In genomic region chr6:1328129-1328528, GRCh38 we compare ENCODE assay signal across 22 cellular contexts. TPM values are rescaled to one million over a fixed set of nuclear protein-coding genes. Genes with fewer than 3 reads are reported as not detected.
DNase-seq lines count a peak whose midpoint lies in the region; ATAC-seq, FAIRE-seq and TF ChIP-seq lines count a peak whose summit lies in the region.
"Had no signal": no experiment of that assay in that cellular context is flagged by ENCODE, and none has a peak within 500 bp of the region (broad histone marks: within the 10 kb centered on the region; RNA-seq: fewer than 3 reads in every experiment).

No MANE protein-coding gene starts in this region.

- H3K9me3 ChIP-seq in HepG2 (ENCODE audit: low read length) = peaks cover 16% of the 10 kb centered on the region; the same call in 1 of the 2 replicates
- H3K9me3 ChIP-seq in right lobe of liver = no peaks in the 10 kb centered on the region

- no peak overlapping the region for H3K4me3 ChIP-seq in HepG2 (replicated peaks in 1 of 3; ENCODE audit: insufficient read depth in 1 of 3, low read depth in 2 of 3, low read length in 3 of 3)
- no peak overlapping the region for H3K4me3 ChIP-seq in right lobe of liver
- no peak overlapping the region for H3K4me3 ChIP-seq in epithelial cell of esophagus (ENCODE audit: low read length)
- H3K4me3 ChIP-seq in dorsolateral prefrontal cortex = no peak overlapping the region
- H3K4me3 ChIP-seq: GM23248 had no signal

- WGBS in HepG2 (ENCODE audit: low lambda C conversion rate) = 73% methylated on average over 2 of the region's 2 CpGs
- 69% methylated on average over 2 of the region's 2 CpGs for WGBS in right lobe of liver (ENCODE audit: insufficient coverage, low coverage, low lambda C conversion rate, missing lambda C conversion rate)

- H3K79me2 ChIP-seq in HepG2 (ENCODE audit: insufficient read depth, low read length) = no peaks in the 10 kb centered on the region

- no TSS peak for BruUV-seq in HepG2 (replicated peaks; lab: Mats Ljungman, UMichigan)

- no peak overlapping the region for H3K4me2 ChIP-seq in HepG2 (ENCODE audit: low read depth, low read length)

- no peak overlapping the region for H3K9ac ChIP-seq in HepG2 (ENCODE audit: insufficient read depth, low read depth, low read length)
- H3K9ac ChIP-seq: GM23248 had no signal

- no peaks in the 10 kb centered on the region for H3K27me3 ChIP-seq in HepG2 (ENCODE audit: control insufficient read depth in 1 of 2, insufficient read depth in 2 of 2, low read length in 2 of 2)
- no peaks in the 10 kb centered on the region for H3K27me3 ChIP-seq in right lobe of liver
- H3K27me3 ChIP-seq in foreskin keratinocyte = no peaks in the 10 kb centered on the region
- peaks cover 0 to 15% (median 0%) of the 10 kb centered on the region in 45 donors for H3K27me3 ChIP-seq in dorsolateral prefrontal cortex

- DNase-seq in HepG2 (ENCODE audit: low spot score) (no peak), right lobe of liver (no peak), epithelial cell of esophagus (ENCODE audit: low read depth) (peak; percentile 33), foreskin keratinocyte (peak in 1 of 2 donors; percentile 61), germinal center (ENCODE audit: low spot score) (no peak), dorsolateral prefrontal cortex (no peak), OCI-M2 (lab: John Stamatoyannopoulos, UW; ENCODE audit: unreplicated experiment) (no peak)
- DNase-seq: 8988T; C1 segment of cervical spinal cord; Calu3; CD4-positive, alpha-beta memory T cell; COR-L47; DMS53; DMS79 treated with DMSO at 0.1 percent for 48 hours; GF-D8; H9 had no signal

- TF ChIP-seq EP300 in HepG2 (IDR thresholded peaks at IDR 0.05; ENCODE audit: low read depth in 2 of 2, low read length in 2 of 2) (no peak), HepG2 (CRISPR knock-in tag; IDR thresholded peaks at IDR 0.05; ENCODE audit: borderline replicate concordance) (no peak)

- CTCF ChIA-PET in HepG2 (lab: Yijun Ruan, JAX; ENCODE audit: low intra/inter-chr PET ratio, low total read pairs) = no interaction called here

- FAIRE-seq in HepG2 (lab: Jason Lieb, UNC) = no peak
- FAIRE-seq: GM12891, GM19239 had no signal

- H3K27ac ChIP-seq in HepG2 (ENCODE audit: extremely low read length, insufficient read depth, low read length) = no peak overlapping the region
- H3K27ac ChIP-seq in right lobe of liver = no peak overlapping the region
- H3K27ac ChIP-seq in foreskin keratinocyte = no peak overlapping the region
- no peak overlapping the region for H3K27ac ChIP-seq in dorsolateral prefrontal cortex
- H3K27ac ChIP-seq: GM23248 had no signal

- H3K4me1 ChIP-seq in HepG2 (ENCODE audit: insufficient read depth, low read length) (peaks cover 55% of the 10 kb centered on the region), right lobe of liver (peaks cover 0 to 19% (median 1%) of the 10 kb centered on the region in 4 donors), foreskin keratinocyte (peaks cover 24% of the 10 kb centered on the region)

- POLR2A ChIA-PET in HepG2 (lab: Yijun Ruan, JAX) = interaction anchor here (1.3 to 8.2 kb wide), 6 partner anchors 8 to 427 kb away, joined by 3 to 269 read pairs (median 19); partner anchors contain the start of gene FOXQ1

- intact Hi-C loops in HepG2 (cut with micrococcal nuclease; ENCODE audit: unreplicated experiment) (loop anchor here (5.0 kb wide), 1 partner anchor 271 kb away; no protein-coding TSS in a partner anchor), right lobe of liver (cut with DNase I) (no loop called here), dorsolateral prefrontal cortex (cut with DNase I) (no loop called here)

- TF ChIP-seq RAD21 in HepG2 (CRISPR knock-in tag; IDR thresholded peaks at IDR 0.05) = no peak

- in situ Hi-C loops in HepG2 (cut with HindIII; ENCODE audit: extremely low pct_ligation_motif_present, low pct_unique_long_range_greater_than_20kb) = no loop called here

- TF ChIP-seq CTCF in HepG2 (CRISPR knock-in tag; IDR thresholded peaks at IDR 0.05) (no peak), right lobe of liver (IDR thresholded peaks at IDR 0.05) (no peak), epithelial cell of esophagus (IDR thresholded peaks at IDR 0.05; ENCODE audit: insufficient read depth, low read depth, low read length, missing control alignments) (no peak), foreskin keratinocyte (conservative IDR thresholded peaks at IDR 0.05) (no peak), dorsolateral prefrontal cortex (IDR thresholded peaks at IDR 0.05 in 54 of 56, conservative IDR thresholded peaks at IDR 0.05 in 2 of 56; ENCODE audit: low read depth in 1 of 56, partially characterized antibody in 56 of 56) (no peak)

- TF ChIP-seq POLR2A in HepG2 (IDR thresholded peaks at IDR 0.05; ENCODE audit: insufficient read depth in 1 of 2, low read depth in 2 of 2, low read length in 2 of 2) = no peak
- no peak for TF ChIP-seq POLR2A in right lobe of liver (IDR thresholded peaks at IDR 0.05)

- H3K36me3 ChIP-seq in HepG2 (replicated peaks in 1 of 2; ENCODE audit: control insufficient read depth in 1 of 2, insufficient read depth in 2 of 2, low read length in 2 of 2) (no peaks in the 10 kb centered on the region), right lobe of liver (no peaks in the 10 kb centered on the region)

- ATAC-seq in HepG2 = no peak
- ATAC-seq in right lobe of liver = no peak
- peak; percentile 63 for ATAC-seq in foreskin keratinocyte
- ATAC-seq: HCT116 had no signal

- no peaks in the 10 kb centered on the region for H4K20me1 ChIP-seq in HepG2 (ENCODE audit: insufficient read depth, low read length)

- no peak overlapping the region for H2AFZ ChIP-seq in HepG2 (ENCODE audit: low read length)
- H2AFZ ChIP-seq: GM23248 had no signal

TF ChIP-seq in HepG2, 621 proteins besides CTCF, POLR2A, EP300 and RAD21:
- TF ChIP-seq MLX (CRISPR knock-in tag; IDR thresholded peaks at IDR 0.05) (no peak), SKI (IDR thresholded peaks at IDR 0.05; ENCODE audit: partially characterized antibody) (no peak), ZSCAN21 (CRISPR knock-in tag; IDR thresholded peaks at IDR 0.05; ENCODE audit: borderline replicate concordance) (no peak), SRSF1 (optimal IDR thresholded peaks at IDR 0.05; ENCODE audit: low read depth, low read length) (no peak), ZNF121 (CRISPR knock-in tag; IDR thresholded peaks at IDR 0.05) (0 out of 2 replicates have a peak, but pooled peaks have one; percentile 46)

RNA-seq across cellular contexts. Expression of gene FOXQ1, which starts 16.2 kb away (rescaled TPM):
- 39.2 and 39.8 TPM in 2 replicates for total RNA-seq in HepG2 (2016; rRNA removed; fragmentation: Illumina TruSeq; extraction: Trizol)
- 15.7 and 16.9 TPM in 2 replicates for total RNA-seq in HepG2 (2016; cell fraction: cytosol; rRNA removed; fragmentation: Illumina TruSeq; extraction: Trizol; ENCODE audit: low read depth)
- total RNA-seq in HepG2 (2016; cell fraction: insoluble cytoplasmic fraction; rRNA removed; fragmentation: Illumina TruSeq; extraction: Trizol) = 33.8 and 40.6 TPM in 2 replicates
- total RNA-seq in HepG2 (2016; cell fraction: membrane; rRNA removed; fragmentation: Illumina TruSeq; extraction: Trizol) = 48.5 and 52.3 TPM in 2 replicates
- 33.3 and 37.9 TPM in 2 replicates for total RNA-seq in HepG2 (2016; cell fraction: nucleus; rRNA removed; fragmentation: Illumina TruSeq; extraction: Trizol)
- polyA plus RNA-seq in HepG2 (2011; rRNA removed) = 25.3 and 35.2 TPM in 2 replicates
- 23.3 and 28.0 TPM in 2 replicates for polyA plus RNA-seq in HepG2 (2011; cell fraction: cytosol; rRNA removed)
- 24.4 and 38.2 TPM in 2 replicates for polyA plus RNA-seq in HepG2 (2011; cell fraction: nucleus; rRNA removed)
- polyA plus RNA-seq in HepG2 (2012) = 29.4 and 33.5 TPM in 2 replicates
- polyA plus RNA-seq in HepG2 (2016; cell fraction: cytosol; fragmentation: Illumina TruSeq; extraction: Trizol; ENCODE audit: low read depth) = 14.0 and 20.5 TPM in 2 replicates
- 80.2 and 86.7 TPM in 2 replicates for polyA plus RNA-seq in HepG2 (2016; cell fraction: insoluble cytoplasmic fraction; fragmentation: Illumina TruSeq; extraction: Trizol; ENCODE audit: low read depth)
- polyA plus RNA-seq in HepG2 (2016; cell fraction: membrane; fragmentation: Illumina TruSeq; extraction: Trizol; ENCODE audit: low read depth) = 44.4 and 57.9 TPM in 2 replicates
- polyA plus RNA-seq in HepG2 (2016; cell fraction: nucleus; fragmentation: Illumina TruSeq; extraction: Trizol; ENCODE audit: insufficient read depth, low read depth) = 69.2 and 74.9 TPM in 2 replicates
- 8.1 and 73.3 TPM in 2 replicates for polyA minus RNA-seq in HepG2 (2011; rRNA and poly(A)+ RNA removed; ENCODE audit: low replicate concordance)
- 46.4 and 59.0 TPM in 2 replicates for polyA minus RNA-seq in HepG2 (2011; cell fraction: cytosol; rRNA and poly(A)+ RNA removed)
- 48.1 and 66.8 TPM in 2 replicates for polyA minus RNA-seq in HepG2 (2011; cell fraction: nucleus; rRNA and poly(A)+ RNA removed)
- total RNA-seq in right lobe of liver = 1 to 10 TPM in 1 of 6 experiments, under 1 TPM in 5; 0.12 to 4.0 (median 0.23) TPM
- 2.8 and 4.5 TPM in 2 replicates for total RNA-seq in foreskin keratinocyte
- 2.6 and 4.4 TPM in 2 replicates for polyA plus RNA-seq in foreskin keratinocyte
- 10 to 100 TPM in 1 of 120 experiments, 1 to 10 TPM in 119; 1.4 to 10.0 (median 4.2) TPM for total RNA-seq in dorsolateral prefrontal cortex
- total RNA-seq: A673; CD4-positive, alpha-beta memory T cell; G401 had no signal
- polyA plus RNA-seq: CD4-positive, alpha-beta memory T cell; GM23248 had no signal
